In the genomic region with DNA sequence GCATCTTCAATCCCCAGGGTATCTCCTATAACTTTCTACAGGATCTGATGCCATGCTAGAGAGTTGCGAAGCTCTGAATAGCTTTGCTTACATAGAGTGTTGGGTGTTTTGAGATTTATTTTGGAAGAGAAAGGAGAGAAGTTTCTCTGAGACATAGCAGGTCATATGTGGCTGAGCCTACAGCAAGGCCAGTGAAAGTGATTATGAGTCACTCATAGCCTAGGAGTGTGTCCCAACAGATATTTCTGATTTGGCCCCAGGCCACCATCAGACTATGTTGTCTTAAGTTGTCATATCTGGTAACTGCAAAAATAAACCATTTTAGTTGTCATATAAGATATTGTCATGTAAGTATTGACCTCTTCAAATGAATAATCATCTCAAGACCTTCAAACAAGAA, we compare ENCODE assay signal across 1 cellular context.
TF ChIP-seq lines count a peak whose summit lies in the region.

No MANE protein-coding gene starts in this region.

TF ChIP-seq in GM12878, 131 proteins besides CTCF, POLR2A, EP300 and RAD21 (continued from another document):
- TF ChIP-seq, protein P1, sequence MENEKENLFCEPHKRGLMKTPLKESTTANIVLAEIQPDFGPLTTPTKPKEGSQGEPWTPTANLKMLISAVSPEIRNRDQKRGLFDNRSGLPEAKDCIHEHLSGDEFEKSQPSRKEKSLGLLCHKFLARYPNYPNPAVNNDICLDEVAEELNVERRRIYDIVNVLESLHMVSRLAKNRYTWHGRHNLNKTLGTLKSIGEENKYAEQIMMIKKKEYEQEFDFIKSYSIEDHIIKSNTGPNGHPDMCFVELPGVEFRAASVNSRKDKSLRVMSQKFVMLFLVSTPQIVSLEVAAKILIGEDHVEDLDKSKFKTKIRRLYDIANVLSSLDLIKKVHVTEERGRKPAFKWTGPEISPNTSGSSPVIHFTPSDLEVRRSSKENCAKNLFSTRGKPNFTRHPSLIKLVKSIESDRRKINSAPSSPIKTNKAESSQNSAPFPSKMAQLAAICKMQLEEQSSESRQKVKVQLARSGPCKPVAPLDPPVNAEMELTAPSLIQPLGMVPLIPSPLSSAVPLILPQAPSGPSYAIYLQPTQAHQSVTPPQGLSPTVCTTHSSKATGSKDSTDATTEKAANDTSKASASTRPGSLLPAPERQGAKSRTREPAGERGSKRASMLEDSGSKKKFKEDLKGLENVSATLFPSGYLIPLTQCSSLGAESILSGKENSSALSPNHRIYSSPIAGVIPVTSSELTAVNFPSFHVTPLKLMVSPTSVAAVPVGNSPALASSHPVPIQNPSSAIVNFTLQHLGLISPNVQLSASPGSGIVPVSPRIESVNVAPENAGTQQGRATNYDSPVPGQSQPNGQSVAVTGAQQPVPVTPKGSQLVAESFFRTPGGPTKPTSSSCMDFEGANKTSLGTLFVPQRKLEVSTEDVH (IDR thresholded peaks at IDR 0.05; ENCODE audit: low read depth, partially characterized antibody): no peak
- TF ChIP-seq ZNF207 (IDR thresholded peaks at IDR 0.05; ENCODE audit: borderline replicate concordance) (no peak), ATF7 (IDR thresholded peaks at IDR 0.05; ENCODE audit: low read depth) (no peak), SMARCA5 (IDR thresholded peaks at IDR 0.05) (no peak), RAD51 (IDR thresholded peaks at IDR 0.05) (no peak), HDAC2 (IDR thresholded peaks at IDR 0.05) (no peak), SRF (IDR thresholded peaks at IDR 0.05; ENCODE audit: low read depth in 2 of 2, low read length in 2 of 2) (no peak)
- TF ChIP-seq, protein P2, sequence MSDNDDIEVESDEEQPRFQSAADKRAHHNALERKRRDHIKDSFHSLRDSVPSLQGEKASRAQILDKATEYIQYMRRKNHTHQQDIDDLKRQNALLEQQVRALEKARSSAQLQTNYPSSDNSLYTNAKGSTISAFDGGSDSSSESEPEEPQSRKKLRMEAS (IDR thresholded peaks at IDR 0.05; ENCODE audit: low read depth, low read length): no peak
TF ChIP-seq in GM12878: peak in this region for 0.
